In genomic region chr4:127856485-127857447, GRCh38 we compare ENCODE assay signal across 9 cellular contexts. TPM values are rescaled to one million over a fixed set of nuclear protein-coding genes. Genes with fewer than 3 reads are reported as not detected.
DNase-seq lines count a peak whose midpoint lies in the region; ATAC-seq and TF ChIP-seq lines count a peak whose summit lies in the region.
"Had no signal": no experiment of that assay in that cellular context is flagged by ENCODE, and none has a peak within 500 bp of the region (broad histone marks: within the 10 kb centered on the region; RNA-seq: fewer than 3 reads in every experiment).

No MANE protein-coding gene starts in this region.

- H3K9me3 Mint-ChIP-seq in chondrocyte (ENCODE audit: low read depth), result peaks cover 45% of the 10 kb centered on the region

- H3K36me3 ChIP-seq in esophagus muscularis mucosa, result no peaks in the 10 kb centered on the region

- ATAC-seq in GM19351 (IDR thresholded peaks at IDR 0.05; ENCODE audit: unreplicated experiment) (peak; percentile 84), HG03159 (IDR thresholded peaks at IDR 0.05; ENCODE audit: unreplicated experiment) (peak; percentile 92)

- H3K4me1 Mint-ChIP-seq in chondrocyte (ENCODE audit: low read depth), result peaks cover 12% of the 10 kb centered on the region

- no peak for TF ChIP-seq POLR2A in esophagus muscularis mucosa (IDR thresholded peaks at IDR 0.05; ENCODE audit: low read depth)

- H3K27ac ChIP-seq in esophagus muscularis mucosa (replicated peaks in 1 of 4), result no peak overlapping the region

- DNase-seq in ACHN (peak; percentile 48), chondrocyte (ENCODE audit: low spot score) (no peak), SIG-M5 treated with dmso at 0.1 percent for 504 hours (lab: John Stamatoyannopoulos, UW; ENCODE audit: unreplicated experiment) (no peak), esophagus muscularis mucosa (ENCODE audit: extremely low spot score) (no peak), NCI-H774 (lab: John Stamatoyannopoulos, UW) (no peak), KBM-7 (no peak)
- DNase-seq: CD4-positive, CD25-positive, alpha-beta regulatory T cell had no signal

- H3K36me3 Mint-ChIP-seq in chondrocyte (ENCODE audit: low read depth), result peaks cover 12% of the 10 kb centered on the region

- in situ Hi-C loops in ACHN (cut with HindIII; ENCODE audit: low pct_ligation_motif_present, low pct_unique_long_range_greater_than_20kb, low sequenced_read_pairs), result no loop called here
- in situ Hi-C loops in KBM-7 (cut with MboI; ENCODE audit: low pct_unique_long_range_greater_than_20kb, low sequenced_read_pairs), result no loop called here

- no peaks in the 10 kb centered on the region for H3K27me3 ChIP-seq in esophagus muscularis mucosa

- H3K27me3 Mint-ChIP-seq in chondrocyte (ENCODE audit: low read depth), result no peaks in the 10 kb centered on the region
- H3K27me3 Mint-ChIP-seq: CD4-positive, CD25-positive, alpha-beta regulatory T cell had no signal

- 82% methylated on average over 4 of the region's 4 CpGs for WGBS in esophagus muscularis mucosa

- H3K27ac Mint-ChIP-seq in chondrocyte (ENCODE audit: unreplicated experiment), result peak overlapping the region; percentile 61
- H3K27ac Mint-ChIP-seq: CD4-positive, CD25-positive, alpha-beta regulatory T cell had no signal

- intact Hi-C loops in esophagus muscularis mucosa (cut with DNase I), result no loop called here

- H3K4me3 ChIP-seq in esophagus muscularis mucosa, result no peak overlapping the region

- H3K4me1 ChIP-seq in esophagus muscularis mucosa, result peaks cover 0 to 9% (median 5%) of the 10 kb centered on the region in 4 donors

- H3K9me3 ChIP-seq in esophagus muscularis mucosa, result peaks cover 0 to 19% (median 1%) of the 10 kb centered on the region in 4 donors

- TF ChIP-seq EP300 in esophagus muscularis mucosa (IDR thresholded peaks at IDR 0.05), result no peak

- TF ChIP-seq CTCF in chondrocyte (IDR thresholded peaks at IDR 0.05), result no peak
- no peak for TF ChIP-seq CTCF in esophagus muscularis mucosa (IDR thresholded peaks at IDR 0.05)

- no peak overlapping the region for H3K4me3 Mint-ChIP-seq in chondrocyte (ENCODE audit: unreplicated experiment)
- H3K4me3 Mint-ChIP-seq: CD4-positive, CD25-positive, alpha-beta regulatory T cell had no signal

RNA-seq across cellular contexts. Expression of gene PLK4, which starts 23.9 kb away (rescaled TPM):
- 3.1 to 6.8 TPM (median 3.1 TPM) in 3 replicates for total RNA-seq in chondrocyte
- total RNA-seq in esophagus muscularis mucosa, result 1 to 10 TPM in 2 of 4 donors, under 1 TPM in 2; 0.78 to 1.7 (median 1.2) TPM
